Comparison of ENCODE assay signal across 8 cellular contexts in the genomic region with DNA sequence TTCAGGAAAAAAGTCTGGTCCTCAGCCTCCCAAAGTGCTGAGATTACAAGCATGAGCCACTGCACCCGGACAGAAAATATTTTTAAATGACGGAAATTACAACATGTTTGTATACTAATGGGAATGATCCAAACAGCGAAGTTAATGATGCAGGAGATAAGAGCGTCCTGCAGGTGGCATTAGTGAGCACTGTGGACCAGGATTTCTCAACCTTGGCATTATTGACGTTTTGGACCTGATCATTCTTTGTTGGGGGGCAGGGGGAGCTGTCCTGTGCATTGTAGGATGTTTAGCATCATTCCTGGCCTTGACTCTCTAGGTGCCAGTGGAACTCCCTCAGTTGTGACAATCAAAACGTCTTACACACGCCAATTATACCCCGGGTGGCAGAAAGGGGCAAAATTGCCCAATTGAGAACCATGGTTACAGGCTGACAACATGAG.
DNase-seq lines count a peak whose midpoint lies in the region; ATAC-seq, FAIRE-seq and TF ChIP-seq lines count a peak whose summit lies in the region.

No MANE protein-coding gene starts in this region.

- CTCF ChIA-PET in HEK293T (lab: Yijun Ruan, JAX), result interaction anchor here (0.9 kb wide), 1 partner anchor 239 kb away, joined by 5 read pairs; no protein-coding TSS in a partner anchor

- no peak overlapping the region for H3K27ac Mint-ChIP-seq in effector memory CD8-positive, alpha-beta T cell
- no peak overlapping the region for H3K27ac Mint-ChIP-seq in memory B cell

- no peak overlapping the region for H3K4me3 Mint-ChIP-seq in effector memory CD8-positive, alpha-beta T cell
- H3K4me3 Mint-ChIP-seq in memory B cell, result no peak overlapping the region

- POLR2A ChIA-PET in HEK293T (lab: Yijun Ruan, JAX), result no interaction called here

- H3K27me3 Mint-ChIP-seq in effector memory CD8-positive, alpha-beta T cell, result no peaks in the 10 kb centered on the region
- H3K27me3 Mint-ChIP-seq in memory B cell, result no peaks in the 10 kb centered on the region

- peak; percentile 67 for TF ChIP-seq CTCF in D721Med (IDR thresholded peaks at IDR 0.05; ENCODE audit: insufficient read depth, missing control alignments)

- peak; percentile 58 for ATAC-seq in effector memory CD8-positive, alpha-beta T cell (replicated peaks)
- ATAC-seq in memory B cell (ENCODE audit: low read depth) (peak; percentile 72), GM21423 (IDR thresholded peaks at IDR 0.05; ENCODE audit: unreplicated experiment) (no peak), GM19395 (IDR thresholded peaks at IDR 0.05; ENCODE audit: unreplicated experiment) (no peak), GM19328 (IDR thresholded peaks at IDR 0.05; ENCODE audit: unreplicated experiment) (no peak)

- FAIRE-seq in D721Med (lab: Jason Lieb, UNC), result peak; percentile 84

- H3K36me3 Mint-ChIP-seq in effector memory CD8-positive, alpha-beta T cell (ENCODE audit: insufficient read depth), result peaks cover 30% of the 10 kb centered on the region
- peaks cover 17% of the 10 kb centered on the region for H3K36me3 Mint-ChIP-seq in memory B cell

- no peaks in the 10 kb centered on the region for H3K9me3 Mint-ChIP-seq in effector memory CD8-positive, alpha-beta T cell
- H3K9me3 Mint-ChIP-seq in memory B cell, result no peaks in the 10 kb centered on the region

- DNase-seq in D721Med (ENCODE audit: insufficient read length, low spot score), result no peak
- DNase-seq in HEK293T (ENCODE audit: extremely low spot score), result peak; percentile 41
- peak; percentile 3 for DNase-seq in T follicular helper cell (ENCODE audit: low read depth)
- peak; percentile 8 to 32 (median 12) for DNase-seq in effector memory CD8-positive, alpha-beta T cell
- peak; percentile 15 to 28 for DNase-seq in memory B cell (ENCODE audit: low spot score in 2 of 2)

- H3K4me1 Mint-ChIP-seq in effector memory CD8-positive, alpha-beta T cell (ENCODE audit: low read depth in 2 of 2), result peaks cover 0 to 3% of the 10 kb centered on the region in 2 donors
- no peaks in the 10 kb centered on the region for H3K4me1 Mint-ChIP-seq in memory B cell

TF ChIP-seq in HEK293T, 16 proteins besides CTCF, POLR2A, EP300 and RAD21:
- TF ChIP-seq, protein P1, sequence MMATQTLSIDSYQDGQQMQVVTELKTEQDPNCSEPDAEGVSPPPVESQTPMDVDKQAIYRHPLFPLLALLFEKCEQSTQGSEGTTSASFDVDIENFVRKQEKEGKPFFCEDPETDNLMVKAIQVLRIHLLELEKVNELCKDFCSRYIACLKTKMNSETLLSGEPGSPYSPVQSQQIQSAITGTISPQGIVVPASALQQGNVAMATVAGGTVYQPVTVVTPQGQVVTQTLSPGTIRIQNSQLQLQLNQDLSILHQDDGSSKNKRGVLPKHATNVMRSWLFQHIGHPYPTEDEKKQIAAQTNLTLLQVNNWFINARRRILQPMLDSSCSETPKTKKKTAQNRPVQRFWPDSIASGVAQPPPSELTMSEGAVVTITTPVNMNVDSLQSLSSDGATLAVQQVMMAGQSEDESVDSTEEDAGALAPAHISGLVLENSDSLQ (IDR thresholded peaks at IDR 0.05), result no peak
- TF ChIP-seq SP1 (IDR thresholded peaks at IDR 0.05), result no peak
- TF ChIP-seq LEF1 (IDR thresholded peaks at IDR 0.05; ENCODE audit: borderline replicate concordance), result no peak
- TF ChIP-seq L3MBTL2 (conservative IDR thresholded peaks at IDR 0.05), result no peak
- TF ChIP-seq FOXM1 (IDR thresholded peaks at IDR 0.05; ENCODE audit: borderline replicate concordance), result no peak

Comparison
In these comparisons a context has a peak if more than half of its experiments do, and no peak if none do; other contexts are left out.
1. ATAC-seq: peak in effector memory CD8-positive, alpha-beta T cell (single experiment) and memory B cell (single experiment); none in GM21423 (single experiment), GM19395 (single experiment) and GM19328 (single experiment).